17 cellular contexts compared by ENCODE assay signal in genomic region chr15:85335193-85335939, GRCh38. TPM values are rescaled to one million over a fixed set of nuclear protein-coding genes. Genes with fewer than 3 reads are reported as not detected.
DNase-seq lines count a peak whose midpoint lies in the region; ATAC-seq and TF ChIP-seq lines count a peak whose summit lies in the region.
"Had no signal": no experiment of that assay in that cellular context is flagged by ENCODE, and none has a peak within 500 bp of the region (broad histone marks: within the 10 kb centered on the region; RNA-seq: fewer than 3 reads in every experiment).

No MANE protein-coding gene starts in this region.

- peaks cover 1% of the 10 kb centered on the region for H3K27me3 Mint-ChIP-seq in CD4-positive, CD25-positive, alpha-beta regulatory T cell
- H3K27me3 Mint-ChIP-seq: activated CD4-positive, alpha-beta T cell treated with anti-CD3 and anti-CD28 coated beads for 36 hours; IgD-negative memory B cell had no signal

- H3K4me1 Mint-ChIP-seq in CD4-positive, CD25-positive, alpha-beta regulatory T cell: peaks cover 10 to 23% (median 16%) of the 10 kb centered on the region in 4 donors

- H3K9ac ChIP-seq in duodenal mucosa (ENCODE audit: low read depth in 1 of 2, low read length in 2 of 2): peak overlapping the region; percentile 3 to 24

- H3K27ac Mint-ChIP-seq in CD4-positive, CD25-positive, alpha-beta regulatory T cell: peak overlapping the region in 2 of 3 donors; percentile 38
- H3K27ac Mint-ChIP-seq: activated CD4-positive, alpha-beta T cell treated with anti-CD3 and anti-CD28 coated beads for 36 hours; IgD-negative memory B cell; T-helper 2 cell treated with Interferon-gamma antibody and Interleukin-4, amounts not matched to agents 5 μg/mL and 100 μg/mL, for 36 hours had no signal

- H3K27me3 ChIP-seq in CD4-positive, CD25-positive, alpha-beta regulatory T cell (ENCODE audit: control insufficient read depth, insufficient read depth, low read length): no peaks in the 10 kb centered on the region
- H3K27me3 ChIP-seq in duodenal mucosa (ENCODE audit: control insufficient read depth in 1 of 2, insufficient read depth in 2 of 2, low read length in 2 of 2): no peaks in the 10 kb centered on the region

- H3K4me3 ChIP-seq in CD4-positive, CD25-positive, alpha-beta regulatory T cell (ENCODE audit: low read depth, low read length): no peak overlapping the region
- H3K4me3 ChIP-seq in duodenal mucosa (ENCODE audit: low read depth in 1 of 2, low read length in 2 of 2) (peak overlapping the region in 1 of 2 donors; percentile 26), mesodermal cell (ENCODE audit: extremely low read depth, insufficient read depth, low read length, poor library complexity, severe bottlenecking) (no peak overlapping the region)

- ATAC-seq in CD4-positive, CD25-positive, alpha-beta regulatory T cell (ENCODE audit: low read depth in 2 of 2): no peak
- ATAC-seq in GM18870 (IDR thresholded peaks at IDR 0.05; ENCODE audit: unreplicated experiment): no peak
- no peak for ATAC-seq in SK-N-SH treated with all-trans-retinoic acid at 6 μM for 48 hours
- ATAC-seq: activated CD4-positive, alpha-beta T cell treated with anti-CD3 and anti-CD28 coated beads for 36 hours had no signal

- H3K27ac ChIP-seq in CD4-positive, CD25-positive, alpha-beta regulatory T cell (ENCODE audit: insufficient read depth, low read length, poor library complexity, severe bottlenecking): no peak overlapping the region
- no peak overlapping the region for H3K27ac ChIP-seq in duodenal mucosa (ENCODE audit: low read depth, low read length)
- H3K27ac ChIP-seq in mesodermal cell (ENCODE audit: low read depth, low read length, severe bottlenecking): peak overlapping the region; percentile 83

- H3K9me3 ChIP-seq in CD4-positive, CD25-positive, alpha-beta regulatory T cell (ENCODE audit: control insufficient read depth in 2 of 2, low read length in 2 of 2): no peaks in the 10 kb centered on the region
- no peaks in the 10 kb centered on the region for H3K9me3 ChIP-seq in duodenal mucosa (ENCODE audit: control insufficient read depth in 1 of 2, low read length in 2 of 2)
- H3K9me3 ChIP-seq in mesodermal cell (ENCODE audit: control insufficient read depth, low read length): peaks cover 6% of the 10 kb centered on the region

- no peaks in the 10 kb centered on the region for H3K9me3 Mint-ChIP-seq in CD4-positive, CD25-positive, alpha-beta regulatory T cell
- H3K9me3 Mint-ChIP-seq: IgD-negative memory B cell; T-helper 2 cell treated with Interferon-gamma antibody and Interleukin-4, amounts not matched to agents 5 μg/mL and 100 μg/mL, for 36 hours had no signal

- H3K36me3 Mint-ChIP-seq in CD4-positive, CD25-positive, alpha-beta regulatory T cell: no peaks in the 10 kb centered on the region
- H3K36me3 Mint-ChIP-seq: IgD-negative memory B cell had no signal

- H3K4me3 Mint-ChIP-seq in CD4-positive, CD25-positive, alpha-beta regulatory T cell: no peak overlapping the region
- H3K4me3 Mint-ChIP-seq: activated CD4-positive, alpha-beta T cell treated with anti-CD3 and anti-CD28 coated beads for 36 hours; IgD-negative memory B cell; T-helper 2 cell treated with Interferon-gamma antibody and Interleukin-4, amounts not matched to agents 5 μg/mL and 100 μg/mL, for 36 hours had no signal

- DNase-seq in CD4-positive, CD25-positive, alpha-beta regulatory T cell: no peak
- DNase-seq in HuH-7.5 (ENCODE audit: low spot score): peak; percentile 38
- DNase-seq in hypothalamus (lab: John Stamatoyannopoulos, UW): no peak
- DNase-seq in HT-29 (ENCODE audit: low spot score): no peak
- DNase-seq: activated CD4-positive, alpha-beta T cell treated with anti-CD3 and anti-CD28 coated beads for 36 hours; activated naive CD4-positive, alpha-beta T cell; NCI-H2029; NCI-H446 treated with DMSO at 0.1 percent for 48 hours; nucleus accumbens; SIG-M5; stimulated activated CD4-positive, alpha-beta T cell treated with anti-CD3 and anti-CD28 coated beads, Interleukin-2, amount 100 ng/mL, for 48 hours had no signal

- H3K36me3 ChIP-seq in CD4-positive, CD25-positive, alpha-beta regulatory T cell (ENCODE audit: control insufficient read depth, insufficient read depth, low read length): no peaks in the 10 kb centered on the region
- H3K36me3 ChIP-seq in duodenal mucosa (ENCODE audit: control insufficient read depth in 1 of 2, insufficient read depth in 2 of 2, low read length in 2 of 2): no peaks in the 10 kb centered on the region
- no peaks in the 10 kb centered on the region for H3K36me3 ChIP-seq in mesodermal cell (ENCODE audit: control insufficient read depth, insufficient read depth, low read length)

- peaks cover 17% of the 10 kb centered on the region for H3K4me1 ChIP-seq in CD4-positive, CD25-positive, alpha-beta regulatory T cell (ENCODE audit: control insufficient read depth, insufficient read depth, low read length, poor library complexity, severe bottlenecking)
- H3K4me1 ChIP-seq in duodenal mucosa (ENCODE audit: control insufficient read depth in 1 of 2, insufficient read depth in 2 of 2, low read length in 2 of 2): peaks cover 24 to 28% of the 10 kb centered on the region in 2 donors
- peaks cover 51% of the 10 kb centered on the region for H3K4me1 ChIP-seq in mesodermal cell (ENCODE audit: control insufficient read depth, insufficient read depth, low read length, poor library complexity, severe bottlenecking)

- 66 to 73% methylated on average over 10 to 12 of the region's 13 CpGs for WGBS in mesodermal cell (ENCODE audit: insufficient coverage in 2 of 2), 2 experiments

TF ChIP-seq in SK-N-SH treated with all-trans-retinoic acid at 6 μM for 48 hours, 23 proteins besides CTCF, POLR2A, EP300 and RAD21:
- TF ChIP-seq CREB5 (CRISPR knock-in tag; IDR thresholded peaks at IDR 0.05; ENCODE audit: low read depth) (no peak), TOX (CRISPR knock-in tag; IDR thresholded peaks at IDR 0.05; ENCODE audit: borderline replicate concordance) (no peak), ISL1 (CRISPR knock-in tag; IDR thresholded peaks at IDR 0.05) (no peak), OSR1 (CRISPR knock-in tag; IDR thresholded peaks at IDR 0.05) (no peak), ZFP3 (CRISPR knock-in tag; IDR thresholded peaks at IDR 0.05) (no peak)

RNA-seq across cellular contexts. Expression of gene AKAP13, which starts 45.0 kb away (rescaled TPM):
- 482 TPM for total RNA-seq in CD4-positive, CD25-positive, alpha-beta regulatory T cell
- polyA plus RNA-seq in CD4-positive, CD25-positive, alpha-beta regulatory T cell: 100 to 1,000 TPM; 106 to 121 (median 109) TPM
- 51.9 TPM for polyA plus RNA-seq in mesodermal cell (2013, experiment 1 of 2)
- polyA plus RNA-seq in mesodermal cell (2013, experiment 2 of 2): 31.0 TPM
- 90.3 and 108 TPM in 2 replicates for total RNA-seq in HT-29 (2014; rRNA removed; shearing (Covaris generic))
